ENCODE assay signal across 1 cellular context in the genomic region with DNA sequence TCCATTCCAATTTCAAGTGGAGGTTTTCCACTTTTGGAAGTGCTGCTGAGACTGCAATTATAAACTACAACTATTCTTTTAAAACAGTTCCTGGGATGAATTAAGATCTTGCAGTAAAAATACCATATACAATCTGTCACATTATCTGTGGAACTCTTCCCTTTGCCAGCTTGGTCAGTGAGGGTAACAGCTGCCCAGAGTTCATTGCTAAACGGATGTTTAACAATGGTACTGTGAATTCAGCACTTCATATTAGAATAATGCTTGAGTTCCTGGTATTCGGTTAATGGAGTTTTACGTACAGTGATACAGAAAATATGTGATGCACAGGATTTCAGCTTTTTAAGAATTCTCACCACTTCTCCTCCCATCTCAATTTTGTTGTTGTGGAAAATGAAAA.
TF ChIP-seq lines count a peak whose summit lies in the region.

No MANE protein-coding gene starts in this region.

TF ChIP-seq in HepG2, 621 proteins besides CTCF, POLR2A, EP300 and RAD21 (continued from another document):
- TF ChIP-seq ZNF564 (CRISPR knock-in tag; IDR thresholded peaks at IDR 0.05) (no peak), HNF4A (CRISPR knock-in tag; IDR thresholded peaks at IDR 0.05) (no peak), ZNF468 (CRISPR knock-in tag; IDR thresholded peaks at IDR 0.05) (no peak), ATF7-NPFF (CRISPR knock-in tag; IDR thresholded peaks at IDR 0.05; ENCODE audit: low read depth) (no peak), ATRX (CRISPR knock-in tag; IDR thresholded peaks at IDR 0.05; ENCODE audit: borderline replicate concordance) (no peak), SETDB1 (CRISPR knock-in tag; IDR thresholded peaks at IDR 0.05; ENCODE audit: borderline replicate concordance) (no peak), ZIK1 (CRISPR knock-in tag; IDR thresholded peaks at IDR 0.05; ENCODE audit: borderline replicate concordance, low read depth) (no peak), STAT5B (CRISPR knock-in tag; IDR thresholded peaks at IDR 0.05) (no peak), ZNF629 (CRISPR knock-in tag; conservative IDR thresholded peaks at IDR 0.05) (no peak)
- TF ChIP-seq, protein P1, sequence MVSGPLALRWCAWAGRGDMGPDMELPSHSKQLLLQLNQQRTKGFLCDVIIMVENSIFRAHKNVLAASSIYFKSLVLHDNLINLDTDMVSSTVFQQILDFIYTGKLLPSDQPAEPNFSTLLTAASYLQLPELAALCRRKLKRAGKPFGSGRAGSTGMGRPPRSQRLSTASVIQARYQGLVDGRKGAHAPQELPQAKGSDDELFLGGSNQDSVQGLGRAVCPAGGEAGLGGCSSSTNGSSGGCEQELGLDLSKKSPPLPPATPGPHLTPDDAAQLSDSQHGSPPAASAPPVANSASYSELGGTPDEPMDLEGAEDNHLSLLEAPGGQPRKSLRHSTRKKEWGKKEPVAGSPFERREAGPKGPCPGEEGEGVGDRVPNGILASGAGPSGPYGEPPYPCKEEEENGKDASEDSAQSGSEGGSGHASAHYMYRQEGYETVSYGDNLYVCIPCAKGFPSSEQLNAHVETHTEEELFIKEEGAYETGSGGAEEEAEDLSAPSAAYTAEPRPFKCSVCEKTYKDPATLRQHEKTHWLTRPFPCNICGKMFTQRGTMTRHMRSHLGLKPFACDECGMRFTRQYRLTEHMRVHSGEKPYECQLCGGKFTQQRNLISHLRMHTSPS (CRISPR knock-in tag; IDR thresholded peaks at IDR 0.05; ENCODE audit: low read depth), result no peak
